Comparison of ENCODE assay signal across 14 cellular contexts in the genomic region with DNA sequence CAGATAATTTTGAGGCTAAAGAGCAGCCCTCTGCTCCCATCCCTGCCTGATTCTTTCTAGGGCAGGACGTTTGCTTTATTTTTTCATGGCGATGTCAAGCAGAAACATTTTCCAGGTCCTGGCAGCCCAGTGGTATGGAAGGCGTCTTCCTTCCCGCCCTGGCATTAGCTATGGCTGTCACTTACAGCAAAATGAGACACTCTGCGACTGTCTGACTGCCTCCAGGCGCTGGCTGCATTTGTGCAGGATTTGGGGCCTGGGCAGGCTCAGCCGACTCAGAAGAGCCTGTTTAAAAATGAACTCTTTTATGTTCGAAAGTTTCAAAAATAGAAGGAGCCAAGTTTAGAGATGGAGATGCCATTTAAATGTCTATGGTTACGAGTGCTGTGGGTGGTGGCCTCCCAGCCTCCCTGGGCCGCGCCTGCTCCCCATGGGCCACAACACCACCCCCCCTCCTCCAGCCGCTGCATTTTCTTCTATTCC. TPM values are rescaled to one million over a fixed set of nuclear protein-coding genes. Genes with fewer than 3 reads are reported as not detected.
DNase-seq lines count a peak whose midpoint lies in the region; ATAC-seq and TF ChIP-seq lines count a peak whose summit lies in the region.
"Had no signal": no experiment of that assay in that cellular context is flagged by ENCODE, and none has a peak within 500 bp of the region (broad histone marks: within the 10 kb centered on the region; RNA-seq: fewer than 3 reads in every experiment).

No MANE protein-coding gene starts in this region.

- H3K27me3 Mint-ChIP-seq in nephron (ENCODE audit: low read depth): peaks cover 15% of the 10 kb centered on the region

- POLR2A ChIA-PET in HEK293T (lab: Yijun Ruan, JAX): no interaction called here

- no peaks in the 10 kb centered on the region for H3K36me3 ChIP-seq in esophagus muscularis mucosa
- H3K36me3 ChIP-seq in tibial nerve: no peaks in the 10 kb centered on the region

- H3K4me3 Mint-ChIP-seq in nephron: peak overlapping the region; percentile 23 to 69 (median 61)
- H3K4me3 Mint-ChIP-seq: activated CD8-positive, alpha-beta T cell treated with anti-CD3 and anti-CD28 coated beads, Interleukin-2, amount 10 ng/mL, durations not matched to agents 7 days and 5 days; CD8-positive, alpha-beta memory T cell had no signal

- H3K27ac Mint-ChIP-seq in nephron: peak overlapping the region; percentile 93 to 98 (median 94)
- H3K27ac Mint-ChIP-seq: activated CD8-positive, alpha-beta T cell treated with anti-CD3 and anti-CD28 coated beads, Interleukin-2, amount 10 ng/mL, durations not matched to agents 7 days and 5 days; CD8-positive, alpha-beta memory T cell had no signal

- H3K4me1 ChIP-seq in esophagus muscularis mucosa (peaks cover 26 to 81% (median 77%) of the 10 kb centered on the region in 4 donors), tibial nerve (peaks cover 0 to 51% (median 20%) of the 10 kb centered on the region in 4 donors)

- H3K27me3 ChIP-seq in esophagus muscularis mucosa (no peaks in the 10 kb centered on the region), tibial nerve (no peaks in the 10 kb centered on the region)

- ATAC-seq in HG02981 (IDR thresholded peaks at IDR 0.05; ENCODE audit: unreplicated experiment): no peak
- ATAC-seq: activated CD8-positive, alpha-beta T cell treated with anti-CD3 and anti-CD28 coated beads, Interleukin-2, amount 10 ng/mL, durations not matched to agents 7 days and 5 days; mucosa of descending colon had no signal

- H3K36me3 Mint-ChIP-seq in nephron (ENCODE audit: low read depth): peaks cover 4% of the 10 kb centered on the region
- H3K36me3 Mint-ChIP-seq: CD8-positive, alpha-beta memory T cell had no signal

- peak; percentile 49 for DNase-seq in RPMI7951 (ENCODE audit: low read depth)
- DNase-seq in esophagus muscularis mucosa (ENCODE audit: extremely low spot score): no peak
- no peak for DNase-seq in tibial nerve (ENCODE audit: low spot score in 2 of 2)
- no peak for DNase-seq in OCI-M1 (lab: John Stamatoyannopoulos, UW)
- DNase-seq in HEK293T (ENCODE audit: extremely low spot score): no peak
- DNase-seq: activated CD8-positive, alpha-beta T cell treated with anti-CD3 and anti-CD28 coated beads, Interleukin-2, amount 10 ng/mL, durations not matched to agents 7 days and 5 days; activated naive CD4-positive, alpha-beta T cell treated with anti-CD3 and anti-CD28 coated beads, Interleukin-2, amount 50 U/mL, for 16 hours; CD8-positive, alpha-beta memory T cell; mucosa of descending colon; NCI-H1048; NCI-H526; stimulated activated CD4-positive, alpha-beta T cell treated with anti-CD3 and anti-CD28 coated beads, Interleukin-12 subunit alpha, Interleukin-12 subunit beta, amount 100 ng/mL, for 4 hours had no signal

- TF ChIP-seq EP300 in esophagus muscularis mucosa (IDR thresholded peaks at IDR 0.05) (no peak), tibial nerve (IDR thresholded peaks at IDR 0.05) (no peak)

- TF ChIP-seq POLR2A in esophagus muscularis mucosa (IDR thresholded peaks at IDR 0.05; ENCODE audit: low read depth) (no peak), tibial nerve (IDR thresholded peaks at IDR 0.05) (no peak)

- H3K4me1 Mint-ChIP-seq in nephron: peaks cover 72% of the 10 kb centered on the region
- H3K4me1 Mint-ChIP-seq: CD8-positive, alpha-beta memory T cell had no signal

- WGBS in esophagus muscularis mucosa: 46% methylated on average over 12 of the region's 12 CpGs
- 26 to 28% methylated on average over 12 of the region's 12 CpGs for WGBS in tibial nerve, 2 donors

- H3K9me3 Mint-ChIP-seq in nephron: peaks cover 5% of the 10 kb centered on the region

- H3K4me3 ChIP-seq in esophagus muscularis mucosa: peak overlapping the region in 1 of 4 donors; percentile 11
- no peak overlapping the region for H3K4me3 ChIP-seq in tibial nerve
- H3K4me3 ChIP-seq: mucosa of descending colon had no signal

- H3K9me3 ChIP-seq in esophagus muscularis mucosa: no peaks in the 10 kb centered on the region
- H3K9me3 ChIP-seq in tibial nerve: no peaks in the 10 kb centered on the region
- H3K9me3 ChIP-seq: mucosa of descending colon had no signal

- CTCF ChIA-PET in HEK293T (lab: Yijun Ruan, JAX): no interaction called here

- intact Hi-C loops in esophagus muscularis mucosa (cut with DNase I): loop anchor here (5.0 to 10.0 kb wide), 3 partner anchors 44 to 138 kb away; no protein-coding TSS in a partner anchor

- TF ChIP-seq CTCF in esophagus muscularis mucosa (IDR thresholded peaks at IDR 0.05) (no peak), nephron (IDR thresholded peaks at IDR 0.05; ENCODE audit: unreplicated experiment in 3 of 3) (no peak), tibial nerve (IDR thresholded peaks at IDR 0.05) (no peak)

- H3K27ac ChIP-seq in esophagus muscularis mucosa (replicated peaks in 1 of 4) (peak overlapping the region; percentile 60 to 83 (median 78)), tibial nerve (peak overlapping the region; percentile 51 to 81 (median 70))

TF ChIP-seq in HEK293T, 16 proteins besides CTCF, POLR2A, EP300 and RAD21:
- no peak for TF ChIP-seq NFRKB (IDR thresholded peaks at IDR 0.05)
- TF ChIP-seq ARNT (IDR thresholded peaks at IDR 0.05): no peak
- TF ChIP-seq FOXA1 (IDR thresholded peaks at IDR 0.05): no peak
- no peak for TF ChIP-seq L3MBTL2 (conservative IDR thresholded peaks at IDR 0.05)
- TF ChIP-seq HDGF (IDR thresholded peaks at IDR 0.05; ENCODE audit: borderline replicate concordance): no peak
- no peak for TF ChIP-seq LEF1 (IDR thresholded peaks at IDR 0.05; ENCODE audit: borderline replicate concordance)
- no peak for TF ChIP-seq BHLHE40 (IDR thresholded peaks at IDR 0.05; ENCODE audit: borderline replicate concordance)
- no peak for TF ChIP-seq FOXK2 (IDR thresholded peaks at IDR 0.05)
- TF ChIP-seq FOXM1 (IDR thresholded peaks at IDR 0.05; ENCODE audit: borderline replicate concordance): no peak
TF ChIP-seq in HEK293T: peak in this region for 0.

RNA-seq across cellular contexts. Expression of gene TNS3, which starts 54.8 kb away (rescaled TPM):
- 147 and 149 TPM in 2 replicates for total RNA-seq in RPMI7951 (2014; rRNA removed; shearing (Covaris generic))
- total RNA-seq in esophagus muscularis mucosa (10 to 100 TPM; 34.6 to 52.5 (median 48.6) TPM), tibial nerve (100 to 1,000 TPM; 118 to 142 (median 133) TPM)
- total RNA-seq: activated CD8-positive, alpha-beta T cell treated with anti-CD3 and anti-CD28 coated beads, Interleukin-2, amount 10 ng/mL, durations not matched to agents 7 days and 5 days had no signal
